Comparison of ENCODE assay signal across 8 cellular contexts in the genomic region with DNA sequence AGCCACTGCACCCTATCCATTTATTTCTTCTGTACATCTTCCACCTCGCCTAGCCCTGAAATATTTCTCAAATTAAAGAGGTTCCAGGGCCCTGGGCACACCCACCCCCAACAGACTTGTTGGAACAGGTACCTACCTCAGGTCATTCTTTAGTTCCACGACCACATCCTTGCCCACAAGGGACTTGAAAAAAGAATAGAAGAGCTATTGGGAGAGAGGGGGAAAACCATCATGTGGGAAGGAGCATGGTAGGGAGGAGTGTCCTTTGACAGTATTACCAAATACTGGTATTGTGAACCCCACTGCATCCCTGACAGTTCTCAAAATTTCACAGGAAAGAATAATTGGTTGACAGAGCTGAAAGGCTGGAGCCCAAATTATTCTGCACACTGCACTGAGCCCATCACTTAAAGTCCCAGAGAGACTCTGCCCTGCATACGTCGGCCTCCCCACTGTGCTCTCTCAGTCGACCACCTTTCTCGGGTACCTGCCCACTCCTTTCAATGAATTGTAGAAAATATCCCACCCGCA. TPM values are rescaled to one million over a fixed set of nuclear protein-coding genes. Genes with fewer than 3 reads are reported as not detected.
DNase-seq lines count a peak whose midpoint lies in the region; ATAC-seq and TF ChIP-seq lines count a peak whose summit lies in the region.

No MANE protein-coding gene starts in this region.

- intact Hi-C loops in activated naive CD4-positive, alpha-beta T cell treated with anti-CD3 and anti-CD28 coated beads for 36 hours (cut with micrococcal nuclease): loop anchor here (1.0 kb wide), 1 partner anchor 11 kb away; the partner anchor contains the start of gene VARS1
- intact Hi-C loops in activated B cell treated with CpG ODN at 0.5 μM for 24 hours (cut with micrococcal nuclease) (loop anchor here (1.0 kb wide), 4 partner anchors 11 to 154 kb away; partner anchors contain the start of genes BAG6 and VARS1), left cardiac atrium (cut with DNase I) (no loop called here)

- no peak for TF ChIP-seq CTCF in activated B cell treated with CpG ODN at 0.5 μM for 24 hours (IDR thresholded peaks at IDR 0.05)

- H3K4me3 ChIP-seq in skin epidermis: peak overlapping the region; percentile 45 to 62 (median 55)

- peaks cover 24% of the 10 kb centered on the region for H3K4me1 Mint-ChIP-seq in activated naive CD4-positive, alpha-beta T cell treated with anti-CD3 and anti-CD28 coated beads for 36 hours (ENCODE audit: low read depth)
- peaks cover 16% of the 10 kb centered on the region for H3K4me1 Mint-ChIP-seq in activated B cell treated with CpG ODN at 0.5 μM for 24 hours

- H3K27me3 Mint-ChIP-seq in activated naive CD4-positive, alpha-beta T cell treated with anti-CD3 and anti-CD28 coated beads for 36 hours (ENCODE audit: low read depth): no peaks in the 10 kb centered on the region
- H3K27me3 Mint-ChIP-seq in activated B cell treated with CpG ODN at 0.5 μM for 24 hours: no peaks in the 10 kb centered on the region

- ATAC-seq in activated B cell treated with CpG ODN at 0.5 μM for 24 hours (ENCODE audit: low read depth): peak; percentile 10
- ATAC-seq in left cardiac atrium: peak; percentile 3 to 9
- ATAC-seq in GM21423 (IDR thresholded peaks at IDR 0.05; ENCODE audit: unreplicated experiment): no peak
- no peak for ATAC-seq in HG03378 (IDR thresholded peaks at IDR 0.05; ENCODE audit: unreplicated experiment)

- no peaks in the 10 kb centered on the region for H3K9me3 Mint-ChIP-seq in activated naive CD4-positive, alpha-beta T cell treated with anti-CD3 and anti-CD28 coated beads for 36 hours
- H3K9me3 Mint-ChIP-seq in activated B cell treated with CpG ODN at 0.5 μM for 24 hours: no peaks in the 10 kb centered on the region

- H3K27ac ChIP-seq in skin epidermis: peak overlapping the region in 20 of 21 experiments; percentile 78 to 93 (median 91)

- no peak for DNase-seq in activated naive CD4-positive, alpha-beta T cell treated with anti-CD3 and anti-CD28 coated beads for 36 hours
- DNase-seq in activated naive CD4-positive, alpha-beta T cell treated with anti-CD3 and anti-CD28 coated beads, Interleukin-2, amount 50 U/mL, for 16 hours: no peak
- DNase-seq in activated B cell treated with CpG ODN at 0.5 μM for 24 hours: no peak
- no peak for DNase-seq in left cardiac atrium
- DNase-seq in cerebellar nuclear complex (lab: John Stamatoyannopoulos, UW): no peak

- peak overlapping the region; percentile 94 for H3K4me3 Mint-ChIP-seq in activated naive CD4-positive, alpha-beta T cell treated with anti-CD3 and anti-CD28 coated beads for 36 hours
- H3K4me3 Mint-ChIP-seq in activated B cell treated with CpG ODN at 0.5 μM for 24 hours: peak overlapping the region; percentile 94

- CTCF ChIA-PET in activated naive CD4-positive, alpha-beta T cell treated with anti-CD3 and anti-CD28 coated beads for 36 hours (lab: Charles Lee): interaction anchor here (0.8 to 3.6 kb wide), 8 partner anchors 10 to 146 kb away, joined by 3 to 15 read pairs (median 4); no protein-coding TSS in a partner anchor
- CTCF ChIA-PET in activated B cell treated with CpG ODN at 0.5 μM for 24 hours (lab: Charles Lee): interaction anchor here (1.4 to 2.3 kb wide), 3 partner anchors 10 to 79 kb away, joined by 6 to 20 read pairs (median 9); partner anchors contain the start of gene VARS1

- POLR2A ChIA-PET in activated B cell treated with CpG ODN at 0.5 μM for 24 hours (lab: Charles Lee): interaction anchor here (0.6 to 3.1 kb wide), 30 partner anchors 9 to 426 kb away, joined by 3 to 62 read pairs (median 6); partner anchors contain the start of genes ABHD16A, BAG6, C6orf47 and CLIC1

- H3K36me3 Mint-ChIP-seq in activated naive CD4-positive, alpha-beta T cell treated with anti-CD3 and anti-CD28 coated beads for 36 hours (ENCODE audit: low read depth): peaks cover 13% of the 10 kb centered on the region
- H3K36me3 Mint-ChIP-seq in activated B cell treated with CpG ODN at 0.5 μM for 24 hours (ENCODE audit: low read depth): peaks cover 25% of the 10 kb centered on the region

- H3K27ac Mint-ChIP-seq in activated naive CD4-positive, alpha-beta T cell treated with anti-CD3 and anti-CD28 coated beads for 36 hours: peak overlapping the region; percentile 86
- peak overlapping the region; percentile 89 for H3K27ac Mint-ChIP-seq in activated B cell treated with CpG ODN at 0.5 μM for 24 hours

RNA-seq across cellular contexts. Expression of gene LSM2, which starts 0.8 kb away (rescaled TPM):
- 100 to 1,000 TPM; 172 to 174 TPM for total RNA-seq in activated naive CD4-positive, alpha-beta T cell treated with anti-CD3 and anti-CD28 coated beads for 36 hours
- total RNA-seq in activated B cell treated with CpG ODN at 0.5 μM for 24 hours (61.8 and 68.6 TPM in 2 replicates), left cardiac atrium (10 to 100 TPM; 24.3 to 29.4 TPM)

RNA-seq across cellular contexts. Expression of gene HSPA1L, which starts 9.1 kb away (rescaled TPM):
- under 1 TPM; 0.86 to 0.95 TPM for total RNA-seq in activated naive CD4-positive, alpha-beta T cell treated with anti-CD3 and anti-CD28 coated beads for 36 hours
- total RNA-seq in activated B cell treated with CpG ODN at 0.5 μM for 24 hours (1.2 and 2.1 TPM in 2 replicates), left cardiac atrium (1 to 10 TPM; 1.1 to 2.6 TPM)

RNA-seq across cellular contexts. Expression of gene HSPA1A, which starts 9.3 kb away (rescaled TPM):
- total RNA-seq in activated naive CD4-positive, alpha-beta T cell treated with anti-CD3 and anti-CD28 coated beads for 36 hours: 10 to 100 TPM; 19.8 to 23.1 TPM
- 27.1 and 28.1 TPM in 2 replicates for total RNA-seq in activated B cell treated with CpG ODN at 0.5 μM for 24 hours
- total RNA-seq in left cardiac atrium: 100 to 1,000 TPM; 197 to 288 TPM

RNA-seq across cellular contexts. Expression of gene VARS1, which starts 10.5 kb away (rescaled TPM):
- 100 to 1,000 TPM; 157 to 161 TPM for total RNA-seq in activated naive CD4-positive, alpha-beta T cell treated with anti-CD3 and anti-CD28 coated beads for 36 hours
- 136 and 140 TPM in 2 replicates for total RNA-seq in activated B cell treated with CpG ODN at 0.5 μM for 24 hours
- total RNA-seq in left cardiac atrium: 10 to 100 TPM; 24.8 to 39.3 TPM

RNA-seq across cellular contexts. Expression of gene HSPA1B, which starts 21.5 kb away (rescaled TPM):
- total RNA-seq in activated naive CD4-positive, alpha-beta T cell treated with anti-CD3 and anti-CD28 coated beads for 36 hours: 10 to 100 TPM; 47.8 to 50.1 TPM
- 23.7 and 30.4 TPM in 2 replicates for total RNA-seq in activated B cell treated with CpG ODN at 0.5 μM for 24 hours
- 100 to 1,000 TPM; 142 to 192 TPM for total RNA-seq in left cardiac atrium

Comparison
In these comparisons a context has a peak if more than half of its experiments do, and no peak if none do; other contexts are left out.
1. ATAC-seq: peak in activated B cell treated with CpG ODN at 0.5 μM for 24 hours (single experiment) and left cardiac atrium (2 of 2); none in GM21423 (single experiment) and HG03378 (single experiment).
2. intact Hi-C loops: an anchor here in activated naive CD4-positive, alpha-beta T cell treated with anti-CD3 and anti-CD28 coated beads for 36 hours (1.0 kb wide) and activated B cell treated with CpG ODN at 0.5 μM for 24 hours (1.0 kb wide); none called in left cardiac atrium.